28 cellular contexts compared by ENCODE assay signal in the genomic region with DNA sequence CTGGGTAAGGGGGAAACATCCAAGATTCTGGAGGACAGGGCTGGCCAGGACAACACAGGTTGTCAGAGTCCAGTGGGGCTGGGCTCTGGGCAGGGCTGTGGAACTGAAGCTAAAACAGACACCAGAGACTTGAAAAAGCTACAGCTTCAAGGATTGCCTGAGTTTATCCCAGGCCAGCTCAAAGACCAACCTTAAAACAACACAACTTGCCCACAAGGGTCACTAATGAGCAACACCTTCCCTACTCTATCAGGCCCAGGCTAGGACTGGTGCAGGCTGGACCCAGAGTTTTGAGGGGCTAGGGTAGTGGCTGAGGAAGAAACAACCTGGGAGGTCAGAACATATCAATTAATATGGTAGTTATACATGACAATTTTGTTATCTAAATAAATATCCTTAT.
DNase-seq lines count a peak whose midpoint lies in the region; FAIRE-seq and TF ChIP-seq lines count a peak whose summit lies in the region.
"Had no signal": no experiment of that assay in that cellular context is flagged by ENCODE, and none has a peak within 500 bp of the region (broad histone marks: within the 10 kb centered on the region; RNA-seq: fewer than 3 reads in every experiment).

No MANE protein-coding gene starts in this region.

- H3K4me3 ChIP-seq in LNCaP clone FGC (ENCODE audit: low read depth, low read length) (no peak overlapping the region), esophagus muscularis mucosa (no peak overlapping the region), osteoblast (ENCODE audit: insufficient read depth, low read length) (no peak overlapping the region)
- H3K4me3 ChIP-seq: BLaER1, colonic mucosa, esophagus squamous epithelium, vagina had no signal

- intact Hi-C loops in esophagus muscularis mucosa (cut with DNase I), result no loop called here

- H3K4me2 ChIP-seq in osteoblast (ENCODE audit: insufficient read depth, low read length), result no peak overlapping the region
- H3K4me2 ChIP-seq: BLaER1 had no signal

- H4K20me1 ChIP-seq in osteoblast (ENCODE audit: insufficient read depth, low read length), result peaks cover 7% of the 10 kb centered on the region

- H3K27me3 Mint-ChIP-seq in type B pancreatic cell, result no peaks in the 10 kb centered on the region

- H3K27me3 ChIP-seq in esophagus muscularis mucosa (no peaks in the 10 kb centered on the region), osteoblast (ENCODE audit: insufficient read depth, low read length) (no peaks in the 10 kb centered on the region)
- H3K27me3 ChIP-seq: BLaER1, colonic mucosa, esophagus squamous epithelium, vagina had no signal

- DNase-seq in GM12892 (ENCODE audit: insufficient read length), result no peak
- DNase-seq in LNCaP clone FGC (ENCODE audit: low read depth), result no peak
- DNase-seq in esophagus muscularis mucosa (ENCODE audit: extremely low spot score), result no peak
- peak; percentile 36 for DNase-seq in osteoblast (ENCODE audit: insufficient read length, low spot score, missing footprints)
- DNase-seq in CD1c-positive myeloid dendritic cell (ENCODE audit: extremely low spot score), result no peak
- DNase-seq in type B pancreatic cell (ENCODE audit: extremely low spot score, unreplicated experiment), result no peak
- no peak for DNase-seq in SW480 (ENCODE audit: low spot score)
- DNase-seq in NCI-H226, result no peak
- DNase-seq: ACHN; activated naive CD4-positive, alpha-beta T cell treated with anti-CD3 and anti-CD28 coated beads for 36 hours; activated T-cell treated with anti-CD3 and anti-CD28 coated beads, Interleukin-2, amount 50 U/mL, for 4 hours; colonic mucosa; COR-L47; effector memory CD4-positive, alpha-beta T cell; esophagus squamous epithelium; HCEC 1CT; left ventricle myocardium superior; MM.1S; NCI-H1417 treated with DMSO at 0.1 percent for 48 hours; NCI-H2107; NCI-H446 treated with DMSO at 0.1 percent for 48 hours; OCI-M1; posterior cingulate gyrus; stimulated activated CD8-positive, alpha-beta memory T cell treated with anti-CD3 and anti-CD28 coated beads, Interleukin-4, amount 100 ng/mL, for 48 hours had no signal

- H3K9me3 ChIP-seq in esophagus muscularis mucosa (no peaks in the 10 kb centered on the region), osteoblast (ENCODE audit: low read depth, low read length) (no peaks in the 10 kb centered on the region)
- H3K9me3 ChIP-seq: BLaER1, colonic mucosa, esophagus squamous epithelium, vagina had no signal

- no peak for TF ChIP-seq EP300 in esophagus muscularis mucosa (IDR thresholded peaks at IDR 0.05)

- no peak overlapping the region for H2AFZ ChIP-seq in osteoblast (ENCODE audit: low read length)

- no peaks in the 10 kb centered on the region for H3K9me3 Mint-ChIP-seq in type B pancreatic cell
- H3K9me3 Mint-ChIP-seq: activated naive CD4-positive, alpha-beta T cell treated with anti-CD3 and anti-CD28 coated beads for 36 hours; activated T-cell treated with anti-CD3 and anti-CD28 coated beads, Interleukin-2, amount 50 U/mL, for 4 hours; natural killer cell treated with Interleukin-12 subunit alpha and Interleukin-12 subunit beta and Interleukin-15 and Interleukin-18, amount 100 ng/mL, for 72 hours had no signal

- H3K4me3 Mint-ChIP-seq in type B pancreatic cell, result no peak overlapping the region
- H3K4me3 Mint-ChIP-seq: activated naive CD4-positive, alpha-beta T cell treated with anti-CD3 and anti-CD28 coated beads for 36 hours; activated T-cell treated with anti-CD3 and anti-CD28 coated beads, Interleukin-2, amount 50 U/mL, for 4 hours; natural killer cell treated with Interleukin-12 subunit alpha and Interleukin-12 subunit beta and Interleukin-15 and Interleukin-18, amount 100 ng/mL, for 72 hours had no signal

- peak; percentile 33 for FAIRE-seq in GM12892 (lab: Jason Lieb, UNC)
- FAIRE-seq: islet of Langerhans had no signal

- no peaks in the 10 kb centered on the region for H3K36me3 ChIP-seq in esophagus muscularis mucosa
- H3K36me3 ChIP-seq in osteoblast (ENCODE audit: insufficient read depth, low read length), result no peaks in the 10 kb centered on the region
- H3K36me3 ChIP-seq: colonic mucosa, vagina had no signal

- peaks cover 14 to 65% (median 54%) of the 10 kb centered on the region in 4 donors for H3K4me1 ChIP-seq in esophagus muscularis mucosa
- H3K4me1 ChIP-seq in osteoblast (ENCODE audit: insufficient read depth, low read length), result peaks cover 27% of the 10 kb centered on the region
- H3K4me1 ChIP-seq: colonic mucosa had no signal

- peaks cover 17% of the 10 kb centered on the region for H3K79me2 ChIP-seq in osteoblast (ENCODE audit: insufficient read depth, low read length)

- H3K27ac ChIP-seq in esophagus muscularis mucosa (replicated peaks in 1 of 4) (peak overlapping the region in 3 of 4 donors; percentile 51 to 65 (median 63)), osteoblast (ENCODE audit: low read depth, low read length) (peak overlapping the region; percentile 84)
- H3K27ac ChIP-seq: BLaER1, colonic mucosa had no signal

- TF ChIP-seq CTCF in LNCaP clone FGC (IDR thresholded peaks at IDR 0.05; ENCODE audit: control insufficient read depth, extremely low read depth, insufficient read depth), result 0 out of 2 replicates have a peak, but pooled peaks have one; percentile 2
- TF ChIP-seq CTCF in esophagus muscularis mucosa (IDR thresholded peaks at IDR 0.05), result no peak
- no peak for TF ChIP-seq CTCF in osteoblast (IDR thresholded peaks at IDR 0.05; ENCODE audit: extremely low read depth, low read depth, low read length)
- no peak for TF ChIP-seq CTCF in type B pancreatic cell (conservative IDR thresholded peaks at IDR 0.05)

- H3K4me1 Mint-ChIP-seq in type B pancreatic cell (ENCODE audit: unreplicated experiment), result peaks cover 48% of the 10 kb centered on the region

- H3K27ac Mint-ChIP-seq in type B pancreatic cell, result no peak overlapping the region
- H3K27ac Mint-ChIP-seq: activated naive CD4-positive, alpha-beta T cell treated with anti-CD3 and anti-CD28 coated beads for 36 hours had no signal

- H3K36me3 Mint-ChIP-seq in type B pancreatic cell, result peaks cover 10% of the 10 kb centered on the region
- H3K36me3 Mint-ChIP-seq: natural killer cell treated with Interleukin-12 subunit alpha and Interleukin-12 subunit beta and Interleukin-15 and Interleukin-18, amount 100 ng/mL, for 72 hours had no signal

- TF ChIP-seq POLR2A in GM12892 (IDR thresholded peaks at IDR 0.05; ENCODE audit: low read depth, low read length) (no peak), esophagus muscularis mucosa (IDR thresholded peaks at IDR 0.05; ENCODE audit: low read depth) (no peak)
